In genomic region chr20:6041808-6042265, GRCh38 we compare ENCODE assay signal across 2 cellular contexts.
A peak's percentile ranks its signal among the peaks of the same experiment; 100 is the strongest.
TF ChIP-seq lines count a peak whose summit lies in the region.

No MANE protein-coding gene starts in this region.

TF ChIP-seq in K562, 482 proteins besides CTCF, POLR2A, EP300 and RAD21:
- peak; percentile 56 for TF ChIP-seq RBM22 (IDR thresholded peaks at IDR 0.05; ENCODE audit: low read depth, low read length, poor library complexity, severe bottlenecking)
- peak; percentile 61; the same call in 1 of the 2 replicates for TF ChIP-seq POLR2G (IDR thresholded peaks at IDR 0.05; ENCODE audit: low read depth, low read length)
- no peak for TF ChIP-seq SP2 (IDR thresholded peaks at IDR 0.05; ENCODE audit: extremely low read depth, low read depth, low read length, poor library complexity, severe bottlenecking)
TF ChIP-seq in K562: peak in this region for 2.

TF ChIP-seq in HepG2, 621 proteins besides CTCF, POLR2A, EP300 and RAD21:
- TF ChIP-seq AGO2 (optimal IDR thresholded peaks at IDR 0.05; ENCODE audit: low read depth, low read length) (peak; percentile 99), ZNF235 (CRISPR knock-in tag; IDR thresholded peaks at IDR 0.05; ENCODE audit: borderline replicate concordance) (no peak), NR0B2 (CRISPR knock-in tag; IDR thresholded peaks at IDR 0.05) (0 out of 2 replicates have a peak, but pooled peaks have one; percentile 14), ZNF530 (CRISPR knock-in tag; IDR thresholded peaks at IDR 0.05; ENCODE audit: low read depth) (no peak), KDM4B (CRISPR knock-in tag; IDR thresholded peaks at IDR 0.05) (no peak), SYNCRIP (IDR thresholded peaks at IDR 0.05; ENCODE audit: insufficient read depth, low read depth, low read length) (no peak), ZNF768 (CRISPR knock-in tag; IDR thresholded peaks at IDR 0.05) (peak; percentile 35; the same call in 1 of the 2 replicates), BRD4 (CRISPR knock-in tag; IDR thresholded peaks at IDR 0.05) (no peak), ARNT (IDR thresholded peaks at IDR 0.05) (no peak), ZNF251 (CRISPR knock-in tag; IDR thresholded peaks at IDR 0.05) (no peak), RBM22 (optimal IDR thresholded peaks at IDR 0.05; ENCODE audit: low read length) (peak; percentile 91), ZNF891 (CRISPR knock-in tag; IDR thresholded peaks at IDR 0.05) (0 out of 2 replicates have a peak, but pooled peaks have one; percentile 54), ZNF747 (CRISPR knock-in tag; IDR thresholded peaks at IDR 0.05; ENCODE audit: borderline replicate concordance) (no peak), ZNF563 (CRISPR knock-in tag; IDR thresholded peaks at IDR 0.05) (no peak), ZBTB2 (CRISPR knock-in tag; IDR thresholded peaks at IDR 0.05; ENCODE audit: low read depth) (no peak)
TF ChIP-seq in HepG2: peak in this region for 5.
